In the genomic region with DNA sequence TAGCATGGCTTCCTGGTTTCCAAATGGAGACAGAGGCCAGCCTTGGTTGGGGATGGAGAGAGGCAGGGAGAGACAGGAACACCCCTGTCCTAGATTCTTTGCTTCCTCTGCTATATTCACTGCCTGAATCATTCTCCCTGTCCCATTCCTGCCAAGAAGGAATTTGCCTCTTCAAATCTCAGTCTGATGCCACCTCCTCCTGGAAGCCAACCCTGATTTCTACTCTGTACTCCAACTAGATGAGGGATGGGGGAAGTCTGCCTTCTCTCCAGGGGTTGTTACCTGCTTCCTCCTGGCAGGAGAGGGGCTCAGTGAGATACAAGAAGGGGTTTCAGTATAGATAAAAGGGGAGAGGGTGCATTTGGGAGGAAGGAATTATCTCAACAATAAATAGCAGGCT, we compare ENCODE assay signal across 29 cellular contexts. TPM values are rescaled to one million over a fixed set of nuclear protein-coding genes. Genes with fewer than 3 reads are reported as not detected.
"Had no signal": no experiment of that assay in that cellular context is flagged by ENCODE, and none has a peak within 500 bp of the region (broad histone marks: within the 10 kb centered on the region; RNA-seq: fewer than 3 reads in every experiment).

No MANE protein-coding gene starts in this region.

- H3K4me3 ChIP-seq: heart left ventricle, psoas muscle, spleen, tibial artery, upper lobe of right lung, vagina had no signal

- FAIRE-seq: frontal cortex had no signal

- DNase-seq: effector CD8-positive, alpha-beta T cell; heart left ventricle; hippocampal formation; kidney glomerular epithelial cell; mesendoderm; naive B cell; psoas muscle; retina; spleen; stimulated activated CD4-positive, alpha-beta T cell treated with anti-CD3 and anti-CD28 coated beads, Interleukin-15, amount 100 ng/mL, for 24 hours; stimulated activated CD4-positive, alpha-beta T cell treated with anti-CD3 and anti-CD28 coated beads, Interleukin-1b, Interleukin-23, amount 100 ng/mL, for 48 hours; stimulated activated CD4-positive, alpha-beta T cell treated with anti-CD3 and anti-CD28 coated beads, Interleukin-4, amount 100 ng/mL, for 24 hours; tibial artery; upper lobe of right lung had no signal

- H3K27me3 ChIP-seq: vagina had no signal

- H3K27ac ChIP-seq: heart left ventricle, psoas muscle, spleen, tibial artery, upper lobe of right lung, vagina had no signal

- H3K4me1 ChIP-seq: psoas muscle, tibial artery, upper lobe of right lung, vagina had no signal

- ATAC-seq: heart left ventricle; psoas muscle; sciatic nerve; stimulated activated memory B cell treated with anti-CD40 and anti-IgM and Interleukin-4, amounts not matched to agents 10 μg/mL and 1 μg/mL and 100 μg/mL, for 72 hours; upper lobe of right lung had no signal

- H3K9me3 Mint-ChIP-seq: nephron; stimulated activated memory B cell treated with anti-CD40 and anti-IgM and Interleukin-4, amounts not matched to agents 10 μg/mL and 1 μg/mL and 100 μg/mL, for 72 hours; stimulated activated naive CD8-positive, alpha-beta T cell treated with anti-CD3 and anti-CD28 coated beads, Interleukin-15, Interleukin-2, amounts not matched to agents 100 ng/mL and 50 ng/mL, for 24 hours had no signal

- H3K9me3 ChIP-seq: heart left ventricle, psoas muscle, spleen, tibial artery, upper lobe of right lung, vagina had no signal

- H3K4me3 Mint-ChIP-seq: naive B cell; nephron; stimulated activated memory B cell treated with anti-CD40 and anti-IgM and Interleukin-4, amounts not matched to agents 10 μg/mL and 1 μg/mL and 100 μg/mL, for 72 hours; stimulated activated naive CD8-positive, alpha-beta T cell treated with anti-CD3 and anti-CD28 coated beads, Interleukin-15, Interleukin-2, amounts not matched to agents 100 ng/mL and 50 ng/mL, for 24 hours had no signal

- H3K36me3 Mint-ChIP-seq: naive B cell; stimulated activated memory B cell treated with anti-CD40 and anti-IgM and Interleukin-4, amounts not matched to agents 10 μg/mL and 1 μg/mL and 100 μg/mL, for 72 hours had no signal

- H3K27ac Mint-ChIP-seq: naive B cell; nephron; stimulated activated memory B cell treated with anti-CD40 and anti-IgM and Interleukin-4, amounts not matched to agents 10 μg/mL and 1 μg/mL and 100 μg/mL, for 72 hours; stimulated activated naive CD8-positive, alpha-beta T cell treated with anti-CD3 and anti-CD28 coated beads, Interleukin-15, Interleukin-2, amounts not matched to agents 100 ng/mL and 50 ng/mL, for 24 hours had no signal

- H3K4me1 Mint-ChIP-seq: nephron had no signal

RNA-seq across cellular contexts. Expression of a gene that starts 1.3 kb away (rescaled TPM):
- total RNA-seq: dermis microvascular lymphatic vessel endothelial cell, fibroblast of lung, frontal cortex, glomerular endothelial cell, heart left ventricle, liver, lung microvascular endothelial cell, omental fat pad, psoas muscle, sciatic nerve, skeletal muscle tissue, spleen, temporal lobe, upper lobe of right lung, vagina had no signal
- polyA plus RNA-seq: esophagus, fibroblast of lung, heart left ventricle, liver, psoas muscle, spleen had no signal

RNA-seq across cellular contexts. Expression of a gene that starts 21.5 kb away (rescaled TPM):
- total RNA-seq: dermis microvascular lymphatic vessel endothelial cell, fibroblast of lung, frontal cortex, glomerular endothelial cell, heart left ventricle, liver, lung microvascular endothelial cell, omental fat pad, psoas muscle, sciatic nerve, skeletal muscle tissue, spleen, temporal lobe, upper lobe of right lung, vagina had no signal
- polyA plus RNA-seq: esophagus, fibroblast of lung, heart left ventricle, liver, psoas muscle, spleen had no signal
